ENCODE assay signal across 34 cellular contexts in genomic region chr9:79452265-79452664, GRCh38.
"Had no signal": no experiment of that assay in that cellular context is flagged by ENCODE, and none has a peak within 500 bp of the region (broad histone marks: within the 10 kb centered on the region; RNA-seq: fewer than 3 reads in every experiment).

No MANE protein-coding gene starts in this region.

- H3K9me3 ChIP-seq: MG63 had no signal

- DNase-seq: Karpas-422, Kasumi-1, MG63, MM.1S, MV-4-11, NCI-H1048, NCI-H1092, NCI-H1092 treated with DMSO at 0.1 percent for 48 hours, NCI-H1105, NCI-H1105 treated with DMSO at 0.1 percent for 48 hours, NCI-H1417, NCI-H1417 treated with DMSO at 0.1 percent for 48 hours, NCI-H1436, NCI-H1436 treated with DMSO at 0.1 percent for 48 hours, NCI-H146, NCI-H1694, NCI-H1694 treated with DMSO at 0.1 percent for 48 hours, NCI-H187, NCI-H187 treated with DMSO at 0.1 percent for 48 hours, NCI-H1930, NCI-H2029, NCI-H2029 treated with DMSO at 0.1 percent for 48 hours, NCI-H2081, NCI-H2081 treated with DMSO at 0.1 percent for 48 hours, NCI-H2171, NCI-H2171 treated with DMSO at 0.1 percent for 48 hours, NCI-H2227 treated with DMSO at 0.1 percent for 48 hours, NCI-H226, NCI-H345, NCI-H446, NCI-H446 treated with DMSO at 0.1 percent for 48 hours, NCI-H510A, NCI-H510A treated with DMSO at 0.1 percent for 48 hours, NCI-H524 had no signal

- H3K27me3 ChIP-seq: MG63 had no signal

- H3K4me3 ChIP-seq: MG63 had no signal

- H3K36me3 ChIP-seq: MG63 had no signal
